ENCODE assay signal across 8 cellular contexts in genomic region chr9:35733109-35733541, GRCh38. TPM values are rescaled to one million over a fixed set of nuclear protein-coding genes. Genes with fewer than 3 reads are reported as not detected.
DNase-seq lines count a peak whose midpoint lies in the region; ATAC-seq, FAIRE-seq and TF ChIP-seq lines count a peak whose summit lies in the region.
"Had no signal": no experiment of that assay in that cellular context is flagged by ENCODE, and none has a peak within 500 bp of the region (broad histone marks: within the 10 kb centered on the region; RNA-seq: fewer than 3 reads in every experiment).

No MANE protein-coding gene starts in this region.

- TF ChIP-seq CTCF in DOHH2 (IDR thresholded peaks at IDR 0.05; ENCODE audit: low read depth, low read length, poor library complexity, severe bottlenecking) (peak; percentile 21), dorsolateral prefrontal cortex (IDR thresholded peaks at IDR 0.05 in 54 of 56, conservative IDR thresholded peaks at IDR 0.05 in 2 of 56; ENCODE audit: low read depth in 1 of 56, partially characterized antibody in 56 of 56) (peak in 1 of 56 donors; percentile 9)

- ATAC-seq in GM18502 (IDR thresholded peaks at IDR 0.05; ENCODE audit: poor library complexity, unreplicated experiment) = no peak
- no peak for ATAC-seq in HG03095 (IDR thresholded peaks at IDR 0.05; ENCODE audit: unreplicated experiment)

- no peaks in the 10 kb centered on the region for H3K9me3 ChIP-seq in DOHH2 (ENCODE audit: control insufficient read depth, insufficient read depth, low read length)
- no peaks in the 10 kb centered on the region for H3K9me3 ChIP-seq in mucosa of rectum (ENCODE audit: control insufficient read depth in 2 of 2, low read length in 2 of 2)

- H3K27me3 ChIP-seq in DOHH2 (ENCODE audit: control insufficient read depth, low read length) (no peaks in the 10 kb centered on the region), dorsolateral prefrontal cortex (no peaks in the 10 kb centered on the region), mucosa of rectum (ENCODE audit: control insufficient read depth in 2 of 2, insufficient read depth in 2 of 2, low read length in 2 of 2) (no peaks in the 10 kb centered on the region)

- no peak for FAIRE-seq in HTR-8/SVneo (lab: Jason Lieb, UNC)
- FAIRE-seq: colon had no signal

- H3F3A ChIP-seq in DOHH2 (ENCODE audit: control insufficient read depth, insufficient read depth) = peaks cover 19% of the 10 kb centered on the region

- intact Hi-C loops in dorsolateral prefrontal cortex (cut with DNase I) = loop anchor here (2.0 to 10.0 kb wide), 4 partner anchors 80 to 621 kb away; partner anchors contain the start of gene SPAG8 (in 1 of the 2)

- H3K4me3 ChIP-seq in DOHH2 (ENCODE audit: low read length) = peak overlapping the region; percentile 84
- H3K4me3 ChIP-seq in dorsolateral prefrontal cortex = peak overlapping the region; percentile 60 to 100 (median 88)
- peak overlapping the region; percentile 89 to 94 for H3K4me3 ChIP-seq in mucosa of rectum (ENCODE audit: low read length in 2 of 2)

- H3K4me2 ChIP-seq in DOHH2 (ENCODE audit: low read length) = peak overlapping the region; percentile 94

- H3K79me2 ChIP-seq in DOHH2 (ENCODE audit: control insufficient read depth, low read length) = peaks cover 49% of the 10 kb centered on the region

- DNase-seq in HTR-8/SVneo (ENCODE audit: insufficient read length, low spot score) (peak; percentile 35), RPMI8226 (peak; percentile 48), dorsolateral prefrontal cortex (peak in 1 of 10 donors; percentile 8)

- no peaks in the 10 kb centered on the region for H3K9me2 ChIP-seq in DOHH2 (replicated peaks; ENCODE audit: control insufficient read depth, low read length)

- peak overlapping the region; percentile 72 for H3K27ac ChIP-seq in DOHH2 (ENCODE audit: low read depth, low read length)
- peak overlapping the region in 55 of 59 donors; percentile 33 to 98 (median 92) for H3K27ac ChIP-seq in dorsolateral prefrontal cortex
- peak overlapping the region; percentile 98 for H3K27ac ChIP-seq in mucosa of rectum (ENCODE audit: low read depth in 2 of 2, low read length in 2 of 2)

- peaks cover 50% of the 10 kb centered on the region for H3K4me1 ChIP-seq in DOHH2 (ENCODE audit: control insufficient read depth, low read length)
- peaks cover 47 to 54% of the 10 kb centered on the region in 2 donors for H3K4me1 ChIP-seq in mucosa of rectum (ENCODE audit: control insufficient read depth in 2 of 2, insufficient read depth in 2 of 2, low read length in 2 of 2)

- H3K36me3 ChIP-seq in DOHH2 (ENCODE audit: control insufficient read depth, low read length) (peaks cover 43% of the 10 kb centered on the region), mucosa of rectum (ENCODE audit: control insufficient read depth in 2 of 2, insufficient read depth in 2 of 2, low read length in 2 of 2) (peaks cover 33 to 36% of the 10 kb centered on the region in 2 donors)

- peaks cover 22% of the 10 kb centered on the region for H4K20me1 ChIP-seq in DOHH2 (ENCODE audit: control insufficient read depth, insufficient read depth, low read depth, low read length)

- H3K9ac ChIP-seq in mucosa of rectum (ENCODE audit: low read depth in 1 of 2, low read length in 2 of 2) = peak overlapping the region; percentile 88 to 97

RNA-seq across cellular contexts. Expression of gene CREB3, which starts 0.7 kb away (rescaled TPM):
- 10 to 100 TPM; 30.1 to 53.9 (median 40.9) TPM for total RNA-seq in dorsolateral prefrontal cortex

RNA-seq across cellular contexts. Expression of gene TLN1, which starts 1.1 kb away (rescaled TPM):
- total RNA-seq in dorsolateral prefrontal cortex = 100 to 1,000 TPM in 81 of 120 experiments, 10 to 100 TPM in 39; 65.1 to 206 (median 112) TPM

RNA-seq across cellular contexts. Expression of gene GBA2, which starts 15.9 kb away (rescaled TPM):
- 100 to 1,000 TPM in 98 of 120 experiments, 10 to 100 TPM in 22; 79.3 to 156 (median 112) TPM for total RNA-seq in dorsolateral prefrontal cortex

RNA-seq across cellular contexts. Expression of gene RGP1, which starts 16.0 kb away (rescaled TPM):
- 10 to 100 TPM; 30.0 to 52.9 (median 38.4) TPM for total RNA-seq in dorsolateral prefrontal cortex

RNA-seq across cellular contexts. Expression of gene MSMP, which starts 21.0 kb away (rescaled TPM):
- 1 to 10 TPM in 17 of 120 experiments, under 1 TPM in 5, not detected in 98; 0.68 to 8.6 (median 1.2) TPM for total RNA-seq in dorsolateral prefrontal cortex
